Comparison of ENCODE assay signal across 10 cellular contexts in genomic region chr1:41936107-41936506, GRCh38. TPM values are rescaled to one million over a fixed set of nuclear protein-coding genes. Genes with fewer than 3 reads are reported as not detected.
DNase-seq lines count a peak whose midpoint lies in the region; TF ChIP-seq lines count a peak whose summit lies in the region.
"Had no signal": no experiment of that assay in that cellular context is flagged by ENCODE, and none has a peak within 500 bp of the region (broad histone marks: within the 10 kb centered on the region; RNA-seq: fewer than 3 reads in every experiment).

No MANE protein-coding gene starts in this region.

- H3K27ac ChIP-seq in OCI-LY3 (ENCODE audit: low read length): no peak overlapping the region
- H3K27ac ChIP-seq in fibroblast of lung (ENCODE audit: insufficient read depth, low read length): no peak overlapping the region
- H3K27ac ChIP-seq in esophagus muscularis mucosa (replicated peaks in 1 of 4): no peak overlapping the region
- no peak overlapping the region for H3K27ac ChIP-seq in thyroid gland
- H3K27ac ChIP-seq: left ventricle myocardium inferior, prostate gland had no signal

- no peak overlapping the region for H3K9ac ChIP-seq in OCI-LY3 (ENCODE audit: low read length)
- H3K9ac ChIP-seq in fibroblast of lung (ENCODE audit: insufficient read depth, low read length): no peak overlapping the region

- H3K9me3 ChIP-seq in OCI-LY3 (ENCODE audit: insufficient read depth, low read length): 0 out of 2 replicates have a peak, but pooled peaks cover 6% of the 10 kb centered on the region
- H3K9me3 ChIP-seq in fibroblast of lung (ENCODE audit: control insufficient read depth, insufficient read depth, low read depth, low read length): no peaks in the 10 kb centered on the region
- H3K9me3 ChIP-seq in esophagus muscularis mucosa: peaks cover 0 to 3% (median 0%) of the 10 kb centered on the region in 4 donors
- no peaks in the 10 kb centered on the region for H3K9me3 ChIP-seq in thyroid gland
- H3K9me3 ChIP-seq: prostate gland had no signal

- intact Hi-C loops in esophagus muscularis mucosa (cut with DNase I) (no loop called here), thyroid gland (cut with DNase I) (no loop called here)

- TF ChIP-seq POLR2A in esophagus muscularis mucosa (IDR thresholded peaks at IDR 0.05; ENCODE audit: low read depth) (no peak), thyroid gland (IDR thresholded peaks at IDR 0.05) (no peak)

- H3K4me3 ChIP-seq in OCI-LY3 (ENCODE audit: low read length) (no peak overlapping the region), fibroblast of lung (replicated peaks in 1 of 4; ENCODE audit: control extremely low read depth in 1 of 4, insufficient read depth in 1 of 4, low read depth in 3 of 4, low read length in 4 of 4) (no peak overlapping the region), esophagus muscularis mucosa (no peak overlapping the region), thyroid gland (replicated peaks in 1 of 3) (no peak overlapping the region)
- H3K4me3 ChIP-seq: left ventricle myocardium inferior, prostate gland had no signal

- H2AFZ ChIP-seq in OCI-LY3 (ENCODE audit: low read depth, low read length): no peak overlapping the region
- no peak overlapping the region for H2AFZ ChIP-seq in fibroblast of lung (ENCODE audit: low read length)

- peak overlapping the region; percentile 16 for H3K4me2 ChIP-seq in OCI-LY3 (ENCODE audit: low read length)
- H3K4me2 ChIP-seq in fibroblast of lung (ENCODE audit: extremely low read depth, insufficient read depth, low read length): no peak overlapping the region

- H3K36me3 ChIP-seq in OCI-LY3 (replicated peaks; ENCODE audit: low read depth, low read length) (peaks cover 39% of the 10 kb centered on the region), fibroblast of lung (ENCODE audit: control insufficient read depth, insufficient read depth, low read length) (no peaks in the 10 kb centered on the region), esophagus muscularis mucosa (no peaks in the 10 kb centered on the region), thyroid gland (no peaks in the 10 kb centered on the region)
- H3K36me3 ChIP-seq: left ventricle myocardium inferior, prostate gland had no signal

- DNase-seq in DMS79 (lab: John Stamatoyannopoulos, UW) (peak; percentile 74), NCI-H1092 (lab: John Stamatoyannopoulos, UW) (peak; percentile 14), fibroblast of lung (ENCODE audit: low read depth in 2 of 2) (peak; percentile 34 to 70), D341Med (ENCODE audit: low spot score) (no peak), esophagus muscularis mucosa (ENCODE audit: extremely low spot score) (no peak), thyroid gland (no peak), mesenteric fat pad (ENCODE audit: low spot score) (no peak)
- DNase-seq: left ventricle myocardium inferior had no signal

- TF ChIP-seq CTCF in OCI-LY3 (IDR thresholded peaks at IDR 0.05; ENCODE audit: low read depth, low read length): no peak
- no peak for TF ChIP-seq CTCF in fibroblast of lung (conservative IDR thresholded peaks at IDR 0.05 in 1 of 2, IDR thresholded peaks at IDR 0.05 in 1 of 2; ENCODE audit: low read depth in 1 of 2, low read length in 2 of 2)
- no peak for TF ChIP-seq CTCF in esophagus muscularis mucosa (IDR thresholded peaks at IDR 0.05)
- TF ChIP-seq CTCF in thyroid gland (IDR thresholded peaks at IDR 0.05): no peak

- H3K27me3 ChIP-seq in OCI-LY3 (ENCODE audit: low read depth, low read length) (no peaks in the 10 kb centered on the region), fibroblast of lung (ENCODE audit: control insufficient read depth, insufficient read depth, low read length) (no peaks in the 10 kb centered on the region), esophagus muscularis mucosa (no peaks in the 10 kb centered on the region), thyroid gland (no peaks in the 10 kb centered on the region)

- TF ChIP-seq EP300 in esophagus muscularis mucosa (IDR thresholded peaks at IDR 0.05): no peak

- peaks cover 9% of the 10 kb centered on the region; the same call in 1 of the 2 replicates for H3K79me2 ChIP-seq in OCI-LY3 (ENCODE audit: low read length)
- no peaks in the 10 kb centered on the region for H3K79me2 ChIP-seq in fibroblast of lung (ENCODE audit: control insufficient read depth, insufficient read depth, low read length)

- WGBS in esophagus muscularis mucosa: 77% methylated on average over 2 of the region's 2 CpGs
- WGBS in thyroid gland, 2 donors: 53 to 61% methylated on average over 2 of the region's 2 CpGs

- H3K4me1 ChIP-seq in OCI-LY3 (ENCODE audit: low read length): peaks cover 19% of the 10 kb centered on the region
- peaks cover 2% of the 10 kb centered on the region for H3K4me1 ChIP-seq in fibroblast of lung (ENCODE audit: control insufficient read depth, extremely low read depth, insufficient read depth, low read length)
- no peaks in the 10 kb centered on the region for H3K4me1 ChIP-seq in esophagus muscularis mucosa
- H3K4me1 ChIP-seq in thyroid gland: no peaks in the 10 kb centered on the region
- H3K4me1 ChIP-seq: left ventricle myocardium inferior, prostate gland had no signal

- H4K20me1 ChIP-seq in OCI-LY3 (ENCODE audit: insufficient read depth, low read length): no peaks in the 10 kb centered on the region
- H4K20me1 ChIP-seq in fibroblast of lung (ENCODE audit: control insufficient read depth, extremely low read depth, insufficient read depth, low read length): no peaks in the 10 kb centered on the region

RNA-seq across cellular contexts. Expression of gene HIVEP3, which starts 17.4 kb away (rescaled TPM):
- total RNA-seq in fibroblast of lung (0.51 and 0.83 TPM in 2 replicates), esophagus muscularis mucosa (1 to 10 TPM; 1.4 to 3.0 (median 2.3) TPM), thyroid gland (10 to 100 TPM in 3 of 4 donors, 1 to 10 TPM in 1; 9.7 to 13.5 (median 12.5) TPM), mesenteric fat pad (19.9 TPM)
- polyA plus RNA-seq in fibroblast of lung: 2.1 and 3.2 TPM in 2 replicates
- 1.1 and 2.9 TPM in 2 replicates for polyA plus RNA-seq in fibroblast of lung (2012)
- 3.1 and 5.3 TPM in 2 replicates for polyA minus RNA-seq in fibroblast of lung (ENCODE audit: low replicate concordance)

Comparison
In these comparisons a context has a peak if more than half of its experiments do, and no peak if none do; other contexts are left out.
1. DNase-seq: peak in DMS79 (single experiment), NCI-H1092 (single experiment) and fibroblast of lung (2 of 2); none in D341Med (single experiment), esophagus muscularis mucosa (single experiment), thyroid gland (0 of 2) and mesenteric fat pad (single experiment).